In genomic region chr2:39640107-39640506, GRCh38 we compare ENCODE assay signal across 2 cellular contexts.
TF ChIP-seq lines count a peak whose summit lies in the region.

No MANE protein-coding gene starts in this region.

TF ChIP-seq in liver, 16 proteins besides CTCF, POLR2A, EP300 and RAD21:
- TF ChIP-seq MAX (IDR thresholded peaks at IDR 0.05): peak; percentile 20
- TF ChIP-seq HNF4A (conservative IDR thresholded peaks at IDR 0.05): no peak

TF ChIP-seq in HepG2, 621 proteins besides CTCF, POLR2A, EP300 and RAD21:
- TF ChIP-seq ZBTB39 (CRISPR knock-in tag; IDR thresholded peaks at IDR 0.05) (no peak), HES4 (CRISPR knock-in tag; IDR thresholded peaks at IDR 0.05; ENCODE audit: borderline replicate concordance) (no peak), RFXAP (CRISPR knock-in tag; IDR thresholded peaks at IDR 0.05; ENCODE audit: borderline replicate concordance) (no peak), SCMH1 (CRISPR knock-in tag; IDR thresholded peaks at IDR 0.05; ENCODE audit: borderline replicate concordance) (no peak), ZBTB25 (CRISPR knock-in tag; IDR thresholded peaks at IDR 0.05) (no peak)
